Comparison of ENCODE assay signal across 26 cellular contexts in the genomic region with DNA sequence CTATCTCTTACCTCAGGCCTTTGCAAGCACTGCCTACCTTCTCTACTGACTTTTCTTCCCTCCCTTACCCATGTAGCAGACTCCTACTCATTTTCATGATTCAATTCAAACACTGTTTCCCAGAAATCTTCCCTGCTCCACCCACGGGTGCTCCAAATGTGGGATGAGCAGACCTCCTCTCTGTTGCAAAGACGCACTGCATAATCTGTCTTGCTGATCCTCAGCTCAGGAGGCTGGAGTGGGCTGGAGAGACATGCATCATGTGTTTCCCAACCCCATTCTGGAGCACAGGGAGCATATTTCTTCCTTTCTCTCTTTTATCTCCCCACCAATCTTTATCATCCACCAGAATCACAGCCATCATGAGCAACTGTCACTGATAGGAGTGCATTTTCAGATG.
DNase-seq lines count a peak whose midpoint lies in the region; ATAC-seq and TF ChIP-seq lines count a peak whose summit lies in the region.
"Had no signal": no experiment of that assay in that cellular context is flagged by ENCODE, and none has a peak within 500 bp of the region (broad histone marks: within the 10 kb centered on the region; RNA-seq: fewer than 3 reads in every experiment).

No MANE protein-coding gene starts in this region.

- no peak overlapping the region for H3K27ac Mint-ChIP-seq in activated T-helper 1 cell treated with anti-CD3 and anti-CD28 coated beads, Interleukin-12 subunit alpha, Interleukin-12 subunit beta, Interleukin-2, Interleukin-4 antibody, amounts not matched to agents 30 ng/mL and 10 ng/mL and 1 ng/mL, durations not matched to agents 14 hours and 24 hours and 36 hours
- H3K27ac Mint-ChIP-seq: activated T-cell treated with anti-CD3 and anti-CD28 coated beads, Interleukin-2, amount 50 U/mL, for 72 hours; CD4-positive, CD25-positive, alpha-beta regulatory T cell; IgD-negative memory B cell; stimulated activated effector memory CD8-positive, alpha-beta T cell treated with anti-CD3 and anti-CD28 coated beads, Interleukin-12 subunit alpha, Interleukin-12 subunit beta, amount 100 ng/mL, for 72 hours had no signal

- peak; percentile 22 for ATAC-seq in sciatic nerve
- ATAC-seq in HG03139 (IDR thresholded peaks at IDR 0.05; ENCODE audit: unreplicated experiment), result no peak
- ATAC-seq: A549; activated T-cell treated with anti-CD3 and anti-CD28 coated beads, Interleukin-2, amount 50 U/mL, for 72 hours; HCT116; psoas muscle; stimulated activated effector memory CD8-positive, alpha-beta T cell treated with anti-CD3 and anti-CD28 coated beads, Interleukin-12 subunit alpha, Interleukin-12 subunit beta, amount 100 ng/mL, for 72 hours; upper lobe of right lung had no signal

- POLR2A ChIA-PET in HEK293 (lab: Yijun Ruan, JAX), result no interaction called here

- intact Hi-C loops in sciatic nerve (cut with DNase I), result no loop called here
- intact Hi-C loops in activated T-helper 1 cell treated with anti-CD3 and anti-CD28 coated beads, Interleukin-12 subunit alpha, Interleukin-12 subunit beta, Interleukin-2, Interleukin-4 antibody, amounts not matched to agents 30 ng/mL and 10 ng/mL and 1 ng/mL, durations not matched to agents 14 hours and 24 hours and 36 hours (cut with micrococcal nuclease), result no loop called here

- H3K4me3 ChIP-seq in HEK293 (ENCODE audit: low read depth, low read length), result no peak overlapping the region
- H3K4me3 ChIP-seq: A549, left ventricle myocardium inferior, psoas muscle, upper lobe of right lung had no signal

- no peaks in the 10 kb centered on the region for H3K9me3 Mint-ChIP-seq in activated T-helper 1 cell treated with anti-CD3 and anti-CD28 coated beads, Interleukin-12 subunit alpha, Interleukin-12 subunit beta, Interleukin-2, Interleukin-4 antibody, amounts not matched to agents 30 ng/mL and 10 ng/mL and 1 ng/mL, durations not matched to agents 14 hours and 24 hours and 36 hours
- H3K9me3 Mint-ChIP-seq: activated T-cell treated with anti-CD3 and anti-CD28 coated beads, Interleukin-2, amount 50 U/mL, for 72 hours had no signal

- CTCF ChIA-PET in HEK293 (lab: Yijun Ruan, JAX), result no interaction called here

- no peaks in the 10 kb centered on the region; the same call in 1 of the 2 replicates for H3K4me1 ChIP-seq in HEK293 (ENCODE audit: control insufficient read depth, insufficient read depth, low read length)
- H3K4me1 ChIP-seq: A549, psoas muscle, upper lobe of right lung had no signal

- H3K4me1 Mint-ChIP-seq in activated T-helper 1 cell treated with anti-CD3 and anti-CD28 coated beads, Interleukin-12 subunit alpha, Interleukin-12 subunit beta, Interleukin-2, Interleukin-4 antibody, amounts not matched to agents 30 ng/mL and 10 ng/mL and 1 ng/mL, durations not matched to agents 14 hours and 24 hours and 36 hours (ENCODE audit: low read depth), result no peaks in the 10 kb centered on the region
- H3K4me1 Mint-ChIP-seq: CD4-positive, CD25-positive, alpha-beta regulatory T cell; IgD-negative memory B cell; stimulated activated effector memory CD8-positive, alpha-beta T cell treated with anti-CD3 and anti-CD28 coated beads, Interleukin-12 subunit alpha, Interleukin-12 subunit beta, amount 100 ng/mL, for 72 hours had no signal

- DNase-seq in anterior cingulate cortex (lab: John Stamatoyannopoulos, UW) (peak in 45 of 58 donors; percentile 2 to 80 (median 27)), left kidney (ENCODE audit: low read depth, low spot score) (peak; percentile 5), sciatic nerve (ENCODE audit: low spot score) (no peak), iPS-NIHi11 (ENCODE audit: low spot score) (no peak), cerebellar nuclear complex (lab: John Stamatoyannopoulos, UW) (no peak)
- DNase-seq in activated T-helper 1 cell treated with anti-CD3 and anti-CD28 coated beads, Interleukin-12 subunit alpha, Interleukin-12 subunit beta, Interleukin-2, Interleukin-4 antibody, amounts not matched to agents 30 ng/mL and 10 ng/mL and 1 ng/mL, durations not matched to agents 14 hours and 24 hours and 36 hours (ENCODE audit: low spot score), result no peak
- DNase-seq: activated CD4-positive, alpha-beta T cell treated with anti-CD3 and anti-CD28 coated beads, Interleukin-2, amount 50 U/mL, for 4 hours; activated naive CD4-positive, alpha-beta T cell; activated T-cell treated with anti-CD3 and anti-CD28 coated beads, Interleukin-2, amount 50 U/mL, for 72 hours; CD4-positive, CD25-positive, alpha-beta regulatory T cell; DND-41; GF-D8; left ventricle myocardium inferior; mesendoderm; NCI-H146; NCI-H2107; psoas muscle; SK-N-SH; substantia nigra; upper lobe of right lung had no signal

- no peak overlapping the region for H3K4me3 Mint-ChIP-seq in activated T-helper 1 cell treated with anti-CD3 and anti-CD28 coated beads, Interleukin-12 subunit alpha, Interleukin-12 subunit beta, Interleukin-2, Interleukin-4 antibody, amounts not matched to agents 30 ng/mL and 10 ng/mL and 1 ng/mL, durations not matched to agents 14 hours and 24 hours and 36 hours
- H3K4me3 Mint-ChIP-seq: activated T-cell treated with anti-CD3 and anti-CD28 coated beads, Interleukin-2, amount 50 U/mL, for 72 hours; IgD-negative memory B cell; stimulated activated effector memory CD8-positive, alpha-beta T cell treated with anti-CD3 and anti-CD28 coated beads, Interleukin-12 subunit alpha, Interleukin-12 subunit beta, amount 100 ng/mL, for 72 hours had no signal

- H3K27ac ChIP-seq in HEK293 (ENCODE audit: extremely low read depth, low read depth, low read length), result no peak overlapping the region
- H3K27ac ChIP-seq: A549, left ventricle myocardium inferior, psoas muscle, upper lobe of right lung had no signal

- TF ChIP-seq CTCF in HEK293 (tag by site-specific recombination; IDR thresholded peaks at IDR 0.05), result no peak

- no peaks in the 10 kb centered on the region for H3K9me3 ChIP-seq in HEK293 (ENCODE audit: control insufficient read depth, insufficient read depth, low read depth, low read length)
- H3K9me3 ChIP-seq: A549, left ventricle myocardium inferior, psoas muscle, SK-N-SH, upper lobe of right lung had no signal

- H3K27me3 Mint-ChIP-seq in activated T-helper 1 cell treated with anti-CD3 and anti-CD28 coated beads, Interleukin-12 subunit alpha, Interleukin-12 subunit beta, Interleukin-2, Interleukin-4 antibody, amounts not matched to agents 30 ng/mL and 10 ng/mL and 1 ng/mL, durations not matched to agents 14 hours and 24 hours and 36 hours (ENCODE audit: insufficient read depth), result peaks cover 8% of the 10 kb centered on the region
- H3K27me3 Mint-ChIP-seq: IgD-negative memory B cell had no signal

- H3K36me3 ChIP-seq in HEK293 (ENCODE audit: control insufficient read depth in 2 of 2, insufficient read depth in 1 of 2, low read length in 2 of 2), result no peaks in the 10 kb centered on the region
- H3K36me3 ChIP-seq: left ventricle myocardium inferior, upper lobe of right lung had no signal

- H3K36me3 Mint-ChIP-seq in activated T-helper 1 cell treated with anti-CD3 and anti-CD28 coated beads, Interleukin-12 subunit alpha, Interleukin-12 subunit beta, Interleukin-2, Interleukin-4 antibody, amounts not matched to agents 30 ng/mL and 10 ng/mL and 1 ng/mL, durations not matched to agents 14 hours and 24 hours and 36 hours (ENCODE audit: low read depth), result no peaks in the 10 kb centered on the region
- H3K36me3 Mint-ChIP-seq: CD4-positive, CD25-positive, alpha-beta regulatory T cell; IgD-negative memory B cell; stimulated activated effector memory CD8-positive, alpha-beta T cell treated with anti-CD3 and anti-CD28 coated beads, Interleukin-12 subunit alpha, Interleukin-12 subunit beta, amount 100 ng/mL, for 72 hours had no signal

TF ChIP-seq in HEK293, 187 proteins besides CTCF, POLR2A, EP300 and RAD21:
- peak; percentile 80 for TF ChIP-seq EGR2 (tag by site-specific recombination; IDR thresholded peaks at IDR 0.05; ENCODE audit: low read depth)
- peak; percentile 95 for TF ChIP-seq ZFHX2 (tag by site-specific recombination; conservative IDR thresholded peaks at IDR 0.05)
- no peak for TF ChIP-seq ZNF837 (tag by site-specific recombination; IDR thresholded peaks at IDR 0.05)
- no peak for TF ChIP-seq ZBTB17 (tag by site-specific recombination; IDR thresholded peaks at IDR 0.05)
- no peak for TF ChIP-seq ZNF404 (tag by site-specific recombination; IDR thresholded peaks at IDR 0.05)

Comparison
In these comparisons a context has a peak if more than half of its experiments do, and no peak if none do; other contexts are left out.
1. DNase-seq: peak in anterior cingulate cortex (45 of 58) and left kidney (single experiment); none in sciatic nerve (single experiment), iPS-NIHi11 (single experiment), activated T-helper 1 cell treated with anti-CD3 and anti-CD28 coated beads, Interleukin-12 subunit alpha, Interleukin-12 subunit beta, Interleukin-2, Interleukin-4 antibody, amounts not matched to agents 30 ng/mL and 10 ng/mL and 1 ng/mL, durations not matched to agents 14 hours and 24 hours and 36 hours (single experiment) and cerebellar nuclear complex (0 of 2).